1 cellular context compared by ENCODE assay signal in the genomic region with DNA sequence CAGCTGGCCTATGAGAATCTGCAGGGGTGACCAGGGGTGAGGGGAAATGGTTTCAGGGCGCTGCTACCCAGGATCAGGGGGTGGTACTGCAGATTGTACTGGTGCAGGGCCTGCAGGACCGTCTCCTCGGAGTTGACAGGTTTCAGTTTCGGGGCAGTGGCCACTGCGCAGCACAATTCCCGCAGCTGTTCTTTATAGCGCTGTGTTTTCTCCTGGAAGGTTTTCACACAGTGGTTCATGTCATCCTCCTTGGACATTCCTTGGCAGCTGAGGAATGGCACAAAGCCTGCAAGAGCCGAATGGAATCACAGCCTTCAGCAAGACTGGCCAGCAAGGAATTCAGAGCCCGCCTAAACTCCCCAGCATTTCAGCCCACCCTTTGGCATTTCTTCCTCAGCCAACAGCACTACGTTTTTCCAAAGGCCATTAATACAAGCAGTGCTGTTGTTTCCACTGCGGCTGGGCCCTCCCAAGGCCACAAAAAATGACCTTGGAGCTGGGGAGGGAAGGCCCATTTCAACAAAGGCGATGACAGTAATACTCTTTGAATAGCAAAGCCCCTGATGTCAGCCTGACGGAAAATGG.
TF ChIP-seq lines count a peak whose summit lies in the region.

No MANE protein-coding gene starts in this region.

TF ChIP-seq in HepG2, 621 proteins besides CTCF, POLR2A, EP300 and RAD21 (continued from another document):
- TF ChIP-seq PCBP2 (optimal IDR thresholded peaks at IDR 0.05; ENCODE audit: low read depth, low read length, poor library complexity, severe bottlenecking) = no peak
- TF ChIP-seq TCF12 (IDR thresholded peaks at IDR 0.05) = no peak
- no peak for TF ChIP-seq TCF12 (CRISPR knock-in tag; IDR thresholded peaks at IDR 0.05)
- no peak for TF ChIP-seq ZNF510 (CRISPR knock-in tag; IDR thresholded peaks at IDR 0.05; ENCODE audit: low read depth)
- TF ChIP-seq YY1 (IDR thresholded peaks at IDR 0.05; ENCODE audit: insufficient read depth, insufficient replicate concordance, low read depth, low read length) = no peak
